28 cellular contexts compared by ENCODE assay signal in the genomic region with DNA sequence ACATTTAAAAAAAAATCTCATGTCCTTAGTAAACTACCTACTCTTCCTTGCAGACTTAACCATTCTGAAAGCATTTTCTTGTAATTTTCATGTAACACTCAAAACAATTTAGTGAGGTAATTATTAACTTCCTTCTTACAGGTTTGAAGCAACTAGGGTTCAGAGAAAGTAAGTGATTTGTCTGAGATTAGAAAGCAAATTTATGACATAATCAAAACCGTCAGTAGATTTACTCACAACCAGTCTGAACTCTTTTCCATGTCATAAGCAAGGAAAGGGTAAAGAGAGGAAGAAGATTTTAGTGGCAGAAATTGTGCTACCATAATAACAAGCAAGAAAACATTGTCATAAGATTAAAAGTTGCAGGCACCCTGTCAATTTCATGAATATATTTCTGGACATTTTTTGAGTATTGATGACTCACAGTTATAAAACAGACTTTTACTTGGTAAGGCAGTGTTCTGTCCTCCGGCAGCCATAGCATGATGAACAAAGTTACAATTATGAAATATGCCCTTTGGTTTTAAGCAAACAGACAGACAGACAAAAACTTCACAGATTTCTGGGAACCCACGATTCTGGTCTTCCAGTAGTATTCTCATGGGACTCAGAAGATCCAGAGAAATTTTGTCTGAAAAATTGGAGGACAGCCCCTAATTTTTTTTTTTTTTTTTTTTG.
"Had no signal": no experiment of that assay in that cellular context is flagged by ENCODE, and none has a peak within 500 bp of the region (broad histone marks: within the 10 kb centered on the region; RNA-seq: fewer than 3 reads in every experiment).

No MANE protein-coding gene starts in this region.

- H3K4me3 Mint-ChIP-seq: immature natural killer cell; naive B cell; natural killer cell treated with Interleukin-12 subunit alpha and Interleukin-12 subunit beta and Interleukin-15 and Interleukin-18, amount 100 ng/mL, for 72 hours; stimulated activated effector memory CD8-positive, alpha-beta T cell treated with anti-CD3 and anti-CD28 coated beads, Interleukin-12 subunit alpha, Interleukin-12 subunit beta, amount 100 ng/mL, for 72 hours; stimulated activated naive CD8-positive, alpha-beta T cell treated with anti-CD3 and anti-CD28 coated beads, Interleukin-15, Interleukin-2, amounts not matched to agents 100 ng/mL and 50 ng/mL, for 24 hours had no signal

- H3K4me1 ChIP-seq: heart left ventricle, lower lobe of right lung, parathyroid adenoma, spleen, suprapubic skin, tibial artery, upper lobe of right lung had no signal

- H2AFZ ChIP-seq: parathyroid adenoma had no signal

- H3K27ac Mint-ChIP-seq: immature natural killer cell; natural killer cell treated with Interleukin-12 subunit alpha and Interleukin-12 subunit beta and Interleukin-15 and Interleukin-18, amount 100 ng/mL, for 72 hours; stimulated activated effector memory CD8-positive, alpha-beta T cell treated with anti-CD3 and anti-CD28 coated beads, Interleukin-12 subunit alpha, Interleukin-12 subunit beta, amount 100 ng/mL, for 72 hours; stimulated activated naive CD8-positive, alpha-beta T cell treated with anti-CD3 and anti-CD28 coated beads, Interleukin-15, Interleukin-2, amounts not matched to agents 100 ng/mL and 50 ng/mL, for 24 hours had no signal

- H3K27me3 ChIP-seq: heart left ventricle, sigmoid colon, spleen, suprapubic skin, tibial artery, upper lobe of right lung had no signal

- H3K4me3 ChIP-seq: heart left ventricle, lower lobe of right lung, sigmoid colon, spleen, suprapubic skin, thoracic aorta, tibial artery, upper lobe of right lung had no signal

- H3K9me3 ChIP-seq: heart left ventricle, lower lobe of right lung, sigmoid colon, spleen, suprapubic skin, thoracic aorta, tibial artery, upper lobe of right lung had no signal

- H3K9ac ChIP-seq: parathyroid adenoma had no signal

- H3K36me3 ChIP-seq: heart left ventricle, lower lobe of right lung, sigmoid colon, spleen, suprapubic skin, thoracic aorta, tibial artery, upper lobe of right lung had no signal

- DNase-seq: heart left ventricle; hypothalamus; immature natural killer cell; kidney; left ventricle myocardium superior; lower lobe of right lung; mammary epithelial cell; mesenchymal stem cell; naive B cell; nucleus accumbens; retina; sigmoid colon; small intestine; spleen; stimulated activated CD4-positive, alpha-beta T cell treated with anti-CD3 and anti-CD28 coated beads, Interleukin-4, amount 100 ng/mL, for 24 hours; stimulated activated naive CD4-positive, alpha-beta T cell; tibial artery; trophoblast cell; upper lobe of right lung had no signal

- H3K4me1 Mint-ChIP-seq: immature natural killer cell; naive B cell; stimulated activated effector memory CD8-positive, alpha-beta T cell treated with anti-CD3 and anti-CD28 coated beads, Interleukin-12 subunit alpha, Interleukin-12 subunit beta, amount 100 ng/mL, for 72 hours had no signal

- ATAC-seq: heart left ventricle; left ventricle myocardium superior; lower lobe of right lung; natural killer cell treated with Interleukin-12 subunit alpha and Interleukin-12 subunit beta and Interleukin-15 and Interleukin-18, amount 100 ng/mL, for 72 hours; right cardiac atrium; stimulated activated effector memory CD8-positive, alpha-beta T cell treated with anti-CD3 and anti-CD28 coated beads, Interleukin-12 subunit alpha, Interleukin-12 subunit beta, amount 100 ng/mL, for 72 hours; upper lobe of right lung had no signal

- H3K36me3 Mint-ChIP-seq: immature natural killer cell; naive B cell; natural killer cell treated with Interleukin-12 subunit alpha and Interleukin-12 subunit beta and Interleukin-15 and Interleukin-18, amount 100 ng/mL, for 72 hours; stimulated activated effector memory CD8-positive, alpha-beta T cell treated with anti-CD3 and anti-CD28 coated beads, Interleukin-12 subunit alpha, Interleukin-12 subunit beta, amount 100 ng/mL, for 72 hours had no signal

- H3K27ac ChIP-seq: heart left ventricle, lower lobe of right lung, parathyroid adenoma, sigmoid colon, spleen, suprapubic skin, thoracic aorta, tibial artery, upper lobe of right lung had no signal

- FAIRE-seq: islet of Langerhans, kidney, small intestine, urothelium cell line had no signal

- H3K79me2 ChIP-seq: parathyroid adenoma had no signal

- H3K9me3 Mint-ChIP-seq: stimulated activated naive CD8-positive, alpha-beta T cell treated with anti-CD3 and anti-CD28 coated beads, Interleukin-15, Interleukin-2, amounts not matched to agents 100 ng/mL and 50 ng/mL, for 24 hours had no signal

- H3K27me3 Mint-ChIP-seq: naive B cell; natural killer cell treated with Interleukin-12 subunit alpha and Interleukin-12 subunit beta and Interleukin-15 and Interleukin-18, amount 100 ng/mL, for 72 hours; stimulated activated naive CD8-positive, alpha-beta T cell treated with anti-CD3 and anti-CD28 coated beads, Interleukin-15, Interleukin-2, amounts not matched to agents 100 ng/mL and 50 ng/mL, for 24 hours had no signal
